ENCODE assay signal across 2 cellular contexts in the genomic region with DNA sequence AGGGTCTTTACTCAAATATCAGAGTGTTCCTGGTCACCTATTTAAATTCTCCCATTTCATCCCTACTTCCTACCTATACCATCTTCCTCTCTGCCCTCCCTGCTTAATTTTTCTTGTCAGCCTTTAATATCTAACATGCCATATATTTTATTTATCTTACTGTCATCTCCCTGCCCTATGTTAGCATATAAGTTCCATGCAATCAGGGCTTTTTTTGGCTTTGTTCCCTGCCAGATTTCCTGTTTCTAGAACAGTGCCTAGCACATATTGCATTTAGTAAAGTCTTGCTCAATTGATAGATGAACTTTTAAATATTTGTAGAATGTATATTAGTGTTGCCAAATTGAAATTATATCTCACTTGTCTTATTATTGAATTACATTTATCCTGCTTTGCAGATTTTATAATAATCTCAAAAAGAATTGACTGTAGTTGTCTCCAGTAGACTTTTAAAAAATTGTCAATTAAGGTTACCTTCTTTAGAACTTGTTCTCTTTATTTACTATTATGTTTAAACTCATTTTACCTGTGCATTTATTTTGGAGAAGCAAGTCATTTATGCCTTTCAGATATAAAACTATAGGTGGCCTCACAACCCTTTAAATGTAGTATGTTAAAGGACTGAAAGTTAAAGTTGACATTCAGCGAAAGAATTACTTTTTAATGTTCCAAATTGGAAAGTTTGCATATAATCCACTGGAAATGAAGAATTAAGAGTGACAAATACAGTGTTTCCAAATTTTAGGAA.
A peak's percentile ranks its signal among the peaks of the same experiment; 100 is the strongest.
TF ChIP-seq lines count a peak whose summit lies in the region.

No MANE protein-coding gene starts in this region.

TF ChIP-seq in A549, 52 proteins besides CTCF, POLR2A, EP300 and RAD21 (continued from another document):
- TF ChIP-seq ZFP36 (IDR thresholded peaks at IDR 0.05; ENCODE audit: borderline replicate concordance, partially characterized antibody) (no peak), HEYL (CRISPR knock-in tag; IDR thresholded peaks at IDR 0.05) (no peak), JUN (IDR thresholded peaks at IDR 0.05) (no peak), CHD2 (IDR thresholded peaks at IDR 0.05; ENCODE audit: low read length, partially characterized antibody) (no peak), ZSCAN20 (CRISPR knock-in tag; IDR thresholded peaks at IDR 0.05) (no peak), CHD4 (IDR thresholded peaks at IDR 0.05; ENCODE audit: borderline replicate concordance) (no peak), HOXB13 (CRISPR knock-in tag; IDR thresholded peaks at IDR 0.05; ENCODE audit: low read depth) (0 out of 2 replicates have a peak, but pooled peaks have one; percentile 21), SMC3 (IDR thresholded peaks at IDR 0.05) (peak; percentile 26; the same call in 1 of the 3 replicates), PBX3 (IDR thresholded peaks at IDR 0.05) (no peak), NFE2L2 (conservative IDR thresholded peaks at IDR 0.05; ENCODE audit: low read length) (no peak)

TF ChIP-seq in IMR-90, 13 proteins besides CTCF, POLR2A, EP300 and RAD21 (continued from another document):
- TF ChIP-seq, protein P1, sequence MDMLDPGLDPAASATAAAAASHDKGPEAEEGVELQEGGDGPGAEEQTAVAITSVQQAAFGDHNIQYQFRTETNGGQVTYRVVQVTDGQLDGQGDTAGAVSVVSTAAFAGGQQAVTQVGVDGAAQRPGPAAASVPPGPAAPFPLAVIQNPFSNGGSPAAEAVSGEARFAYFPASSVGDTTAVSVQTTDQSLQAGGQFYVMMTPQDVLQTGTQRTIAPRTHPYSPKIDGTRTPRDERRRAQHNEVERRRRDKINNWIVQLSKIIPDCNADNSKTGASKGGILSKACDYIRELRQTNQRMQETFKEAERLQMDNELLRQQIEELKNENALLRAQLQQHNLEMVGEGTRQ (IDR thresholded peaks at IDR 0.05; ENCODE audit: low read depth, low read length): no peak
